12 cellular contexts compared by ENCODE assay signal in genomic region chr1:218886472-218886871, GRCh38.
A peak's percentile ranks its signal among the peaks of the same experiment; 100 is the strongest.
DNase-seq lines count a peak whose midpoint lies in the region; ATAC-seq and TF ChIP-seq lines count a peak whose summit lies in the region.
"Had no signal": no experiment of that assay in that cellular context is flagged by ENCODE, and none has a peak within 500 bp of the region (broad histone marks: within the 10 kb centered on the region; RNA-seq: fewer than 3 reads in every experiment).

No MANE protein-coding gene starts in this region.

- H3K4me3 Mint-ChIP-seq in stimulated activated memory B cell treated with anti-CD40 and anti-IgM and Interleukin-4, amounts not matched to agents 10 μg/mL and 1 μg/mL and 100 μg/mL, for 72 hours, result no peak overlapping the region
- H3K4me3 Mint-ChIP-seq: activated CD8-positive, alpha-beta T cell treated with anti-CD3 and anti-CD28 coated beads, Interleukin-2, amount 10 ng/mL, durations not matched to agents 7 days and 5 days had no signal

- H3K9me3 Mint-ChIP-seq in stimulated activated memory B cell treated with anti-CD40 and anti-IgM and Interleukin-4, amounts not matched to agents 10 μg/mL and 1 μg/mL and 100 μg/mL, for 72 hours, result peaks cover 3% of the 10 kb centered on the region

- intact Hi-C loops in aorta (cut with DNase I), result no loop called here

- no peak overlapping the region for H3K27ac ChIP-seq in fibroblast of lung (ENCODE audit: insufficient read depth, low read length)
- no peak overlapping the region for H3K27ac ChIP-seq in aorta (ENCODE audit: low read depth in 1 of 2, low read length in 2 of 2)

- TF ChIP-seq CTCF in fibroblast of lung (conservative IDR thresholded peaks at IDR 0.05 in 1 of 2, IDR thresholded peaks at IDR 0.05 in 1 of 2; ENCODE audit: low read depth in 1 of 2, low read length in 2 of 2), result no peak

- H3K27ac Mint-ChIP-seq in stimulated activated memory B cell treated with anti-CD40 and anti-IgM and Interleukin-4, amounts not matched to agents 10 μg/mL and 1 μg/mL and 100 μg/mL, for 72 hours, result no peak overlapping the region
- H3K27ac Mint-ChIP-seq: activated CD8-positive, alpha-beta T cell treated with anti-CD3 and anti-CD28 coated beads, Interleukin-2, amount 10 ng/mL, durations not matched to agents 7 days and 5 days; activated naive CD4-positive, alpha-beta T cell treated with anti-CD3 and anti-CD28 coated beads, Interleukin-2, amount 50 U/mL, for 72 hours had no signal

- no peaks in the 10 kb centered on the region for H3K36me3 Mint-ChIP-seq in stimulated activated memory B cell treated with anti-CD40 and anti-IgM and Interleukin-4, amounts not matched to agents 10 μg/mL and 1 μg/mL and 100 μg/mL, for 72 hours
- H3K36me3 Mint-ChIP-seq: activated naive CD4-positive, alpha-beta T cell treated with anti-CD3 and anti-CD28 coated beads, Interleukin-2, amount 50 U/mL, for 72 hours had no signal

- no peak overlapping the region for H2AFZ ChIP-seq in fibroblast of lung (ENCODE audit: low read length)

- H3K9ac ChIP-seq in fibroblast of lung (ENCODE audit: insufficient read depth, low read length), result no peak overlapping the region

- H3K9me3 ChIP-seq in fibroblast of lung (ENCODE audit: control insufficient read depth, insufficient read depth, low read depth, low read length), result no peaks in the 10 kb centered on the region
- H3K9me3 ChIP-seq in aorta (ENCODE audit: control insufficient read depth, low read length), result no peaks in the 10 kb centered on the region

- no peaks in the 10 kb centered on the region for H3K27me3 Mint-ChIP-seq in stimulated activated memory B cell treated with anti-CD40 and anti-IgM and Interleukin-4, amounts not matched to agents 10 μg/mL and 1 μg/mL and 100 μg/mL, for 72 hours

- WGBS in aorta, 2 donors, result 6 to 10% methylated on average over 3 of the region's 3 CpGs

- H3K4me1 Mint-ChIP-seq in stimulated activated memory B cell treated with anti-CD40 and anti-IgM and Interleukin-4, amounts not matched to agents 10 μg/mL and 1 μg/mL and 100 μg/mL, for 72 hours, result no peaks in the 10 kb centered on the region

- no peak overlapping the region for H3K4me2 ChIP-seq in fibroblast of lung (ENCODE audit: extremely low read depth, insufficient read depth, low read length)

- no peaks in the 10 kb centered on the region for H4K20me1 ChIP-seq in fibroblast of lung (ENCODE audit: control insufficient read depth, extremely low read depth, insufficient read depth, low read length)

- ATAC-seq in aorta (ENCODE audit: low FRiP score) (peak; percentile 52), HG02852 (IDR thresholded peaks at IDR 0.05; ENCODE audit: unreplicated experiment) (no peak)
- no peak for ATAC-seq in stimulated activated memory B cell treated with anti-CD40 and anti-IgM and Interleukin-4, amounts not matched to agents 10 μg/mL and 1 μg/mL and 100 μg/mL, for 72 hours
- ATAC-seq: activated CD8-positive, alpha-beta T cell treated with anti-CD3 and anti-CD28 coated beads, Interleukin-2, amount 10 ng/mL, durations not matched to agents 7 days and 5 days; activated naive CD4-positive, alpha-beta T cell treated with anti-CD3 and anti-CD28 coated beads, Interleukin-2, amount 50 U/mL, for 72 hours had no signal

- H3K4me3 ChIP-seq in fibroblast of lung (replicated peaks in 1 of 4; ENCODE audit: control extremely low read depth in 1 of 4, insufficient read depth in 1 of 4, low read depth in 3 of 4, low read length in 4 of 4), result no peak overlapping the region
- H3K4me3 ChIP-seq in aorta (ENCODE audit: low read length in 2 of 2), result no peak overlapping the region
- H3K4me3 ChIP-seq: dorsolateral prefrontal cortex had no signal

- H3K4me1 ChIP-seq in fibroblast of lung (ENCODE audit: control insufficient read depth, extremely low read depth, insufficient read depth, low read length), result no peaks in the 10 kb centered on the region
- no peaks in the 10 kb centered on the region for H3K4me1 ChIP-seq in aorta (ENCODE audit: control insufficient read depth in 1 of 2, insufficient read depth in 2 of 2, low read length in 2 of 2)

- no peaks in the 10 kb centered on the region for H3K79me2 ChIP-seq in fibroblast of lung (ENCODE audit: control insufficient read depth, insufficient read depth, low read length)

- H3K27me3 ChIP-seq in fibroblast of lung (ENCODE audit: control insufficient read depth, insufficient read depth, low read length) (no peaks in the 10 kb centered on the region), aorta (ENCODE audit: control insufficient read depth in 1 of 2, insufficient read depth in 2 of 2, low read length in 1 of 2) (no peaks in the 10 kb centered on the region)
- H3K27me3 ChIP-seq: dorsolateral prefrontal cortex had no signal

- H3K36me3 ChIP-seq in fibroblast of lung (ENCODE audit: control insufficient read depth, insufficient read depth, low read length) (no peaks in the 10 kb centered on the region), aorta (ENCODE audit: control insufficient read depth in 1 of 2, insufficient read depth in 2 of 2, low read length in 1 of 2) (no peaks in the 10 kb centered on the region)

- DNase-seq in RPMI7951 (ENCODE audit: low read depth), result peak; percentile 9
- peak; percentile 49 to 54 for DNase-seq in fibroblast of lung (ENCODE audit: low read depth in 2 of 2)
- DNase-seq in medulla oblongata (ENCODE audit: extremely low spot score), result peak; percentile 72
- DNase-seq in aorta, result peak; percentile 66 to 85
- DNase-seq in DMS153 treated with DMSO at 0.1 percent for 48 hours (lab: John Stamatoyannopoulos, UW; ENCODE audit: unreplicated experiment), result no peak
- DNase-seq: activated CD8-positive, alpha-beta T cell treated with anti-CD3 and anti-CD28 coated beads, Interleukin-2, amount 10 ng/mL, durations not matched to agents 7 days and 5 days; NCI-H524; SHP77 had no signal
